In the genomic region with DNA sequence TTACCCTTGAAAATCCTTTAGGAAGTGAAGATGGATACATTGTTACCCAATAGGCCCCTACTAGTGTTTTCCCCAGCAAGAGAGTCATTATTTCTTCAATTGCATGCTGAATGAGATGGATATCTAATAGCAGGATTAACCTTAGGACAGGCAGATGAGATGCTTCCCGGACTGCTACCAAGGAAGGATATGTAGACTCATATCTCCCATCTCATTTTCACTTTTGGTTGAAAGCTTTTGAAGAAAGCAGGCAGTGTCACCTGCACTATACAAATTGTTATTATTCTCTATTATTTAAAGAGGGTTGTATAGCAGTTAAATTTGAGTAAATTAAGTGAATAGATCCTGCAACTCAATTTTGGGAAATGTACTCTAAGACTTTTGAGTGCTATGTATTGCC, we compare ENCODE assay signal across 35 cellular contexts. TPM values are rescaled to one million over a fixed set of nuclear protein-coding genes. Genes with fewer than 3 reads are reported as not detected.
DNase-seq lines count a peak whose midpoint lies in the region; ATAC-seq, FAIRE-seq and TF ChIP-seq lines count a peak whose summit lies in the region.
"Had no signal": no experiment of that assay in that cellular context is flagged by ENCODE, and none has a peak within 500 bp of the region (broad histone marks: within the 10 kb centered on the region; RNA-seq: fewer than 3 reads in every experiment).

No MANE protein-coding gene starts in this region.

- no peak overlapping the region for H3K4me3 Mint-ChIP-seq in chondrocyte (ENCODE audit: unreplicated experiment)
- H3K4me3 Mint-ChIP-seq: B cell; CD14-positive monocyte; CD4-positive, alpha-beta memory T cell; CD4-positive, alpha-beta T cell; CD4-positive, CD25-positive, alpha-beta regulatory T cell; CD8-positive, alpha-beta memory T cell; CD8-positive, alpha-beta T cell had no signal

- peak; percentile 27 for FAIRE-seq in GM12878 (lab: Jason Lieb, UNC)
- FAIRE-seq in K562 (lab: Jason Lieb, UNC), result no peak
- FAIRE-seq: A204.1, A549, D721Med had no signal

- H3K4me2 ChIP-seq in GM12878 (ENCODE audit: control insufficient read depth, insufficient read depth) (no peak overlapping the region), K562 (ENCODE audit: insufficient read depth, low read length) (no peak overlapping the region)
- H3K4me2 ChIP-seq: A549; BLaER1; BLaER1 treated with 17β-estradiol and CSF1 and Interleukin-3, amounts not matched to agents 10 nM and 100 nM had no signal

- ATAC-seq in GM12878, result no peak
- no peak for ATAC-seq in K562
- no peak for ATAC-seq in Right ventricle myocardium inferior
- ATAC-seq: A549; CD8-positive, alpha-beta T cell had no signal

- H4K20me1 ChIP-seq in GM12878 (ENCODE audit: control insufficient read depth, insufficient read depth) (no peaks in the 10 kb centered on the region), K562 (replicated peaks; ENCODE audit: control insufficient read depth, insufficient read depth, low read length) (no peaks in the 10 kb centered on the region)
- H4K20me1 ChIP-seq: BLaER1; BLaER1 treated with 17β-estradiol and CSF1 and Interleukin-3, amounts not matched to agents 10 nM and 100 nM had no signal

- no peak overlapping the region for H3K4me3 ChIP-seq in HEK293 (ENCODE audit: low read depth, low read length)
- H3K4me3 ChIP-seq in GM12878, result no peak overlapping the region
- H3K4me3 ChIP-seq in K562, result no peak overlapping the region
- H3K4me3 ChIP-seq: A549; BLaER1; BLaER1 treated with 17β-estradiol and CSF1 and Interleukin-3, amounts not matched to agents 10 nM and 100 nM had no signal

- H3K9me1 ChIP-seq in K562 (ENCODE audit: control insufficient read depth, insufficient read depth, low read length), result no peaks in the 10 kb centered on the region

- WGBS in GM12878 (ENCODE audit: insufficient coverage, insufficient replicate concordance, low lambda C conversion rate, missing lambda C conversion rate), result 82% methylated on average over 1 of the region's 1 CpG
- 50% methylated on average over 1 of the region's 1 CpG for WGBS in K562 (ENCODE audit: insufficient coverage, low coverage, missing lambda C conversion rate)

- intact Hi-C loops in GM12878 (cut with micrococcal nuclease; ENCODE audit: unreplicated experiment), result no loop called here
- intact Hi-C loops in K562 (cut with micrococcal nuclease), result no loop called here
- intact Hi-C loops in Right ventricle myocardium inferior (cut with DNase I), result no loop called here

- H3K27me3 ChIP-seq in GM12878 (replicated peaks in 1 of 2; ENCODE audit: control insufficient read depth in 2 of 2, insufficient read depth in 2 of 2, low read length in 1 of 2) (no peaks in the 10 kb centered on the region), K562 (ENCODE audit: control insufficient read depth in 2 of 2, insufficient read depth in 2 of 2, low read length in 2 of 2) (no peaks in the 10 kb centered on the region)
- H3K27me3 ChIP-seq: BE2C; BLaER1; BLaER1 treated with 17β-estradiol and CSF1 and Interleukin-3, amounts not matched to agents 10 nM and 100 nM had no signal

- TF ChIP-seq CTCF in HEK293 (tag by site-specific recombination; IDR thresholded peaks at IDR 0.05) (no peak), GM12878 (IDR thresholded peaks at IDR 0.05 in 2 of 3, conservative IDR thresholded peaks at IDR 0.05 in 1 of 3; ENCODE audit: control insufficient read depth in 2 of 3, extremely low read depth in 1 of 3, insufficient read depth in 1 of 3, low read depth in 3 of 3, low read length in 3 of 3) (no peak), K562 (IDR thresholded peaks at IDR 0.05 in 2 of 3, conservative IDR thresholded peaks at IDR 0.05 in 1 of 3; ENCODE audit: insufficient read depth in 2 of 3, low read depth in 1 of 3, low read length in 3 of 3) (no peak), chondrocyte (IDR thresholded peaks at IDR 0.05) (no peak)

- no peak overlapping the region for H2AFZ ChIP-seq in GM12878 (ENCODE audit: control insufficient read depth, low read depth, low read length)
- no peak overlapping the region for H2AFZ ChIP-seq in K562 (ENCODE audit: low read depth, low read length)

- peaks cover 7% of the 10 kb centered on the region for H3K4me1 Mint-ChIP-seq in chondrocyte (ENCODE audit: low read depth)
- H3K4me1 Mint-ChIP-seq: CD14-positive monocyte; CD4-positive, CD25-positive, alpha-beta regulatory T cell had no signal

- DNase-seq in GM12878 (ENCODE audit: low read depth, low spot score) (no peak), K562 (ENCODE audit: extremely low read depth in 1 of 4, low spot score in 3 of 4) (no peak), Right ventricle myocardium inferior (ENCODE audit: missing footprints) (no peak), chondrocyte (ENCODE audit: low spot score) (no peak)
- DNase-seq in stimulated activated naive CD4-positive, alpha-beta T cell (lab: John Stamatoyannopoulos, UW), result no peak
- DNase-seq: 8988T; ACHN; AML-193; BE2C; C1 segment of cervical spinal cord; Caco-2; Calu3; CD4-positive, alpha-beta memory T cell; CD4-positive, alpha-beta T cell; CD4-positive, CD25-positive, alpha-beta regulatory T cell; CD8-positive, alpha-beta memory T cell; CD8-positive, alpha-beta T cell; COR-L47; DMS 273 treated with DMSO at 0.1 percent for 48 hours; DMS153; DMS53; DMS79; DMS79 treated with DMSO at 0.1 percent for 48 hours; DND-41; EL had no signal

- H3K27ac ChIP-seq in HEK293 (ENCODE audit: extremely low read depth, low read depth, low read length) (no peak overlapping the region), GM12878 (ENCODE audit: control insufficient read depth, insufficient read depth) (no peak overlapping the region), K562 (ENCODE audit: extremely low read depth, low read depth, low read length) (no peak overlapping the region)
- H3K27ac ChIP-seq: 22Rv1; A549; BLaER1; BLaER1 treated with 17β-estradiol and CSF1 and Interleukin-3, amounts not matched to agents 10 nM and 100 nM; C4-2B had no signal

- H3K79me2 ChIP-seq in GM12878 (ENCODE audit: control insufficient read depth, insufficient read depth, low read length) (no peaks in the 10 kb centered on the region), K562 (ENCODE audit: control insufficient read depth, insufficient read depth, low read length) (no peaks in the 10 kb centered on the region)

- RAD21 ChIA-PET in GM12878 (lab: Charles Lee; ENCODE audit: unreplicated experiment), result no interaction called here

- POLR2A ChIA-PET in HEK293 (lab: Yijun Ruan, JAX) (no interaction called here), GM12878 (lab: Charles Lee) (no interaction called here), K562 (lab: Yijun Ruan, JAX) (no interaction called here)

- H3K36me3 ChIP-seq in HEK293 (ENCODE audit: control insufficient read depth in 2 of 2, insufficient read depth in 1 of 2, low read length in 2 of 2) (no peaks in the 10 kb centered on the region), GM12878 (ENCODE audit: control insufficient read depth in 2 of 2, insufficient read depth in 2 of 2, low read length in 1 of 2) (no peaks in the 10 kb centered on the region), K562 (ENCODE audit: control insufficient read depth, insufficient read depth, low read length) (no peaks in the 10 kb centered on the region)
- H3K36me3 ChIP-seq: BE2C; BLaER1; BLaER1 treated with 17β-estradiol and CSF1 and Interleukin-3, amounts not matched to agents 10 nM and 100 nM had no signal

- TF ChIP-seq RAD21 in GM12878 (IDR thresholded peaks at IDR 0.05; ENCODE audit: insufficient read depth, low read depth, low read length) (no peak), K562 (CRISPR knock-in tag; conservative IDR thresholded peaks at IDR 0.05 in 1 of 2, IDR thresholded peaks at IDR 0.05 in 1 of 2) (no peak)

- SMC1A ChIA-PET in GM12878 (lab: Charles Lee; ENCODE audit: uncharacterized antibody, unreplicated experiment), result no interaction called here

- H3K9me3 ChIP-seq in HEK293 (ENCODE audit: control insufficient read depth, insufficient read depth, low read depth, low read length) (no peaks in the 10 kb centered on the region), GM12878 (replicated peaks; ENCODE audit: control insufficient read depth, insufficient read depth, low read length) (no peaks in the 10 kb centered on the region), K562 (replicated peaks; ENCODE audit: control insufficient read depth, insufficient read depth, low read depth, low read length) (no peaks in the 10 kb centered on the region)
- H3K9me3 ChIP-seq: A549, BE2C, BLaER1 had no signal

- TF ChIP-seq POLR2A in GM12878 (IDR thresholded peaks at IDR 0.05; ENCODE audit: low read depth, low read length) (no peak), K562 (conservative IDR thresholded peaks at IDR 0.05) (no peak)

- H3K27me3 Mint-ChIP-seq in chondrocyte (ENCODE audit: low read depth), result no peaks in the 10 kb centered on the region
- H3K27me3 Mint-ChIP-seq: B cell; CD4-positive, alpha-beta memory T cell; CD4-positive, alpha-beta T cell; CD4-positive, CD25-positive, alpha-beta regulatory T cell; CD8-positive, alpha-beta memory T cell had no signal

- TF ChIP-seq EP300 in GM12878 (IDR thresholded peaks at IDR 0.05; ENCODE audit: borderline replicate concordance in 1 of 2, control insufficient read depth in 1 of 2, low read depth in 2 of 2, low read length in 2 of 2) (no peak), K562 (IDR thresholded peaks at IDR 0.05; ENCODE audit: low read length) (no peak)

- peaks cover 9% of the 10 kb centered on the region for H3K9me3 Mint-ChIP-seq in chondrocyte (ENCODE audit: low read depth)
- H3K9me3 Mint-ChIP-seq: CD4-positive, CD25-positive, alpha-beta regulatory T cell; CD8-positive, alpha-beta T cell had no signal

- in situ Hi-C loops in GM12878 (cut with MboI), result no loop called here
- in situ Hi-C loops in K562 (cut with MboI), result no loop called here

- BruUV-seq in GM12878 (replicated peaks; lab: Mats Ljungman, UMichigan) (no TSS peak), K562 (replicated peaks; lab: Mats Ljungman, UMichigan) (no TSS peak)

- CTCF ChIA-PET in HEK293 (lab: Yijun Ruan, JAX) (no interaction called here), GM12878 (lab: Yijun Ruan, JAX) (no interaction called here), K562 (lab: Yijun Ruan, JAX; ENCODE audit: low intra/inter-chr PET ratio) (no interaction called here)

- no peak overlapping the region for H3K9ac ChIP-seq in GM12878 (ENCODE audit: control insufficient read depth, insufficient read depth, low read length)
- H3K9ac ChIP-seq in K562 (ENCODE audit: insufficient read depth in 1 of 2, low read depth in 2 of 2, low read length in 2 of 2), result no peak overlapping the region
- H3K9ac ChIP-seq: BLaER1; BLaER1 treated with 17β-estradiol and CSF1 and Interleukin-3, amounts not matched to agents 10 nM and 100 nM had no signal

- H3K4me1 ChIP-seq in HEK293 (ENCODE audit: control insufficient read depth, insufficient read depth, low read length), result peaks cover 10% of the 10 kb centered on the region
- no peaks in the 10 kb centered on the region for H3K4me1 ChIP-seq in GM12878 (ENCODE audit: control insufficient read depth, insufficient read depth, low read length)
- H3K4me1 ChIP-seq in K562 (replicated peaks in 1 of 2; ENCODE audit: control insufficient read depth in 2 of 2, insufficient read depth in 2 of 2, low read length in 2 of 2), result peaks cover 0 to 6% of the 10 kb centered on the region in 2 experiments; a peak in 4 of 5 replicates
- H3K4me1 ChIP-seq: A549, BE2C had no signal

- H3K36me3 Mint-ChIP-seq in chondrocyte (ENCODE audit: low read depth), result no peaks in the 10 kb centered on the region
- H3K36me3 Mint-ChIP-seq: CD14-positive monocyte; CD4-positive, alpha-beta memory T cell; CD4-positive, CD25-positive, alpha-beta regulatory T cell; CD8-positive, alpha-beta memory T cell; CD8-positive, alpha-beta T cell had no signal

- no peak overlapping the region for H3K27ac Mint-ChIP-seq in chondrocyte (ENCODE audit: unreplicated experiment)
- H3K27ac Mint-ChIP-seq: B cell; CD4-positive, alpha-beta memory T cell; CD4-positive, alpha-beta T cell; CD8-positive, alpha-beta memory T cell; CD8-positive, alpha-beta T cell had no signal

RNA-seq across cellular contexts. Expression of a gene that starts 17.0 kb away (rescaled TPM):
- total RNA-seq in GM12878 (2013; cell fraction: nucleolus; rRNA removed), result 415 and 429 TPM in 2 replicates
- total RNA-seq in GM12878 (2014; rRNA removed) (40.8 and 44.4 TPM in 2 replicates), GM12878 (2014; rRNA removed; fragmentation: Illumina TruSeq; extraction: Trizol) (56.7 and 61.5 TPM in 2 replicates), GM12878 (2021) (50.7 and 55.0 TPM in 2 replicates), K562 (2014; rRNA removed) (38.7 and 43.1 TPM in 2 replicates), K562 (2014; rRNA removed; fragmentation: Illumina TruSeq; extraction: Trizol) (61.8 and 84.8 TPM in 2 replicates), K562 (2015; rRNA removed; fragmentation: Illumina TruSeq; extraction: Trizol) (72.2 and 75.0 TPM in 2 replicates), K562 (2021) (57.7 and 60.8 TPM in 2 replicates), Right ventricle myocardium inferior (48.4 TPM), chondrocyte (97.7 to 162 TPM (median 108 TPM) in 3 replicates)
- polyA plus RNA-seq in GM12878 (2011; ENCODE audit: low read depth), result 10.5 TPM
- polyA plus RNA-seq in GM12878 (2011; rRNA removed) (100 and 103 TPM in 2 replicates), GM12878 (2014; fragmentation: Illumina TruSeq; extraction: Trizol) (58.9 and 68.4 TPM in 2 replicates), GM12878 (2014; fragmentation: Nextera tagmentation; extraction: Ambion mirVana) (10 to 100 TPM; 11.7 to 12.2 TPM), GM12878 (2014; rRNA removed) (30.2 and 34.3 TPM in 2 replicates), GM12878 (2016; fragmentation: Nextera tagmentation; extraction: Ambion mirVana) (10 to 100 TPM; 12.7 to 14.6 TPM), K562 (2011; rRNA removed) (86.1 and 145 TPM in 2 replicates), K562 (2014; fragmentation: Illumina TruSeq; extraction: Trizol) (65.7 and 72.2 TPM in 2 replicates), K562 (2014; fragmentation: Nextera tagmentation; extraction: Ambion mirVana) (10 to 100 TPM; 13.6 to 15.5 TPM), K562 (2014; rRNA removed) (40.3 and 43.6 TPM in 2 replicates)
- 47.0 and 48.2 TPM in 2 replicates for polyA plus RNA-seq in GM12878 (2011; cell fraction: cytosol; rRNA removed)
- polyA plus RNA-seq in GM12878 (2011; cell fraction: nucleus; rRNA removed), result 161 and 233 TPM in 2 replicates
- polyA plus RNA-seq in GM12878 (2012), result 13.4 and 14.7 TPM in 2 replicates
- polyA minus RNA-seq in GM12878 (2011; rRNA and poly(A)+ RNA removed), result 96.1 and 161 TPM in 2 replicates
- 36.5 and 64.2 TPM in 2 replicates for polyA minus RNA-seq in GM12878 (2011; cell fraction: cytosol; rRNA and poly(A)+ RNA removed)
- 123 and 145 TPM in 2 replicates for polyA minus RNA-seq in GM12878 (2011; cell fraction: nucleus; rRNA and poly(A)+ RNA removed)
- 222 and 366 TPM in 2 replicates for total RNA-seq in K562 (2011; cell fraction: chromatin; rRNA removed; ENCODE audit: low replicate concordance)
- total RNA-seq in K562 (2011; cell fraction: nucleolus; rRNA removed), result 80.7 and 94.1 TPM in 2 replicates
- total RNA-seq in K562 (2011; cell fraction: nucleoplasm; rRNA removed), result 125 and 182 TPM in 2 replicates
- polyA plus RNA-seq in K562 (2011; cell fraction: cytosol; rRNA removed), result 35.6 and 41.6 TPM in 2 replicates
- 214 and 250 TPM in 2 replicates for polyA plus RNA-seq in K562 (2011; cell fraction: nucleus; rRNA removed)
- 32.3 and 36.3 TPM in 2 replicates for polyA plus RNA-seq in K562 (2012)
- 150 and 239 TPM in 2 replicates for polyA minus RNA-seq in K562 (2011; rRNA and poly(A)+ RNA removed)
- 36.3 and 108 TPM in 2 replicates for polyA minus RNA-seq in K562 (2011; cell fraction: cytosol; rRNA and poly(A)+ RNA removed)
- 146 and 167 TPM in 2 replicates for polyA minus RNA-seq in K562 (2011; cell fraction: nucleus; rRNA and poly(A)+ RNA removed)
